17 cellular contexts compared by ENCODE assay signal in genomic region chr14:92964124-92965109, GRCh38. TPM values are rescaled to one million over a fixed set of nuclear protein-coding genes. Genes with fewer than 3 reads are reported as not detected.
DNase-seq lines count a peak whose midpoint lies in the region; ATAC-seq and TF ChIP-seq lines count a peak whose summit lies in the region.
"Had no signal": no experiment of that assay in that cellular context is flagged by ENCODE, and none has a peak within 500 bp of the region (broad histone marks: within the 10 kb centered on the region; RNA-seq: fewer than 3 reads in every experiment).

No MANE protein-coding gene starts in this region.

- H3K36me3 Mint-ChIP-seq in activated T-cell treated with anti-CD3 and anti-CD28 coated beads, Interleukin-2, amount 50 U/mL, for 24 hours (ENCODE audit: low read depth), result peaks cover 20% of the 10 kb centered on the region
- peaks cover 2% of the 10 kb centered on the region for H3K36me3 Mint-ChIP-seq in activated T-cell treated with anti-CD3 and anti-CD28 coated beads, Interleukin-2, amount 50 U/mL, for 4 hours (ENCODE audit: insufficient read depth)

- no peak for ATAC-seq in activated T-cell treated with anti-CD3 and anti-CD28 coated beads, Interleukin-2, amount 50 U/mL, for 4 hours
- ATAC-seq in gastroesophageal sphincter (peak; percentile 5), aorta (ENCODE audit: low FRiP score) (peak; percentile 21), GM18519 (IDR thresholded peaks at IDR 0.05; ENCODE audit: low FRiP score, unreplicated experiment) (no peak), foreskin keratinocyte (no peak)
- ATAC-seq: activated CD8-positive, alpha-beta memory T cell treated with anti-CD3 and anti-CD28 coated beads, Interleukin-2, amount 10 ng/mL, durations not matched to agents 7 days and 5 days; stimulated activated naive B cell treated with anti-CD40 and anti-IgM and Interleukin-4, amounts not matched to agents 10 μg/mL and 1 μg/mL and 100 μg/mL, for 72 hours had no signal

- no peak for TF ChIP-seq POLR2A in gastroesophageal sphincter (IDR thresholded peaks at IDR 0.05)

- peaks cover 12 to 48% (median 15%) of the 10 kb centered on the region in 3 donors for H3K4me1 ChIP-seq in gastroesophageal sphincter
- no peaks in the 10 kb centered on the region for H3K4me1 ChIP-seq in aorta (ENCODE audit: control insufficient read depth in 1 of 2, insufficient read depth in 2 of 2, low read length in 2 of 2)
- peaks cover 7% of the 10 kb centered on the region for H3K4me1 ChIP-seq in foreskin keratinocyte
- H3K4me1 ChIP-seq: Caco-2 had no signal

- H3K4me3 ChIP-seq in gastroesophageal sphincter, result no peak overlapping the region
- H3K4me3 ChIP-seq in aorta (ENCODE audit: low read length in 2 of 2), result no peak overlapping the region

- no peak for DNase-seq in activated T-cell treated with anti-CD3 and anti-CD28 coated beads, Interleukin-2, amount 50 U/mL, for 24 hours
- no peak for DNase-seq in activated T-cell treated with anti-CD3 and anti-CD28 coated beads, Interleukin-2, amount 50 U/mL, for 4 hours
- DNase-seq in mucosa of gallbladder (ENCODE audit: low spot score), result peak; percentile 42
- peak; percentile 31 to 40 for DNase-seq in aorta
- no peak for DNase-seq in foreskin keratinocyte
- no peak for DNase-seq in KG1 (lab: John Stamatoyannopoulos, UW)
- DNase-seq: activated CD8-positive, alpha-beta memory T cell treated with anti-CD3 and anti-CD28 coated beads, Interleukin-2, amount 10 ng/mL, durations not matched to agents 7 days and 5 days; Caco-2; GF-D8; HCEC 1CT; NCI-H2029 treated with DMSO at 0.1 percent for 48 hours; stimulated activated CD4-positive, alpha-beta T cell treated with anti-CD3 and anti-CD28 coated beads, Interleukin-4, amount 100 ng/mL, for 24 hours; stimulated activated naive B cell treated with anti-CD40 and anti-IgM and Interleukin-4, amounts not matched to agents 10 μg/mL and 1 μg/mL and 100 μg/mL, for 72 hours had no signal

- no peak overlapping the region for H3K4me3 Mint-ChIP-seq in activated T-cell treated with anti-CD3 and anti-CD28 coated beads, Interleukin-2, amount 50 U/mL, for 24 hours
- H3K4me3 Mint-ChIP-seq in activated T-cell treated with anti-CD3 and anti-CD28 coated beads, Interleukin-2, amount 50 U/mL, for 4 hours, result no peak overlapping the region
- H3K4me3 Mint-ChIP-seq: activated CD8-positive, alpha-beta memory T cell treated with anti-CD3 and anti-CD28 coated beads, Interleukin-2, amount 10 ng/mL, durations not matched to agents 7 days and 5 days; stimulated activated naive B cell treated with anti-CD40 and anti-IgM and Interleukin-4, amounts not matched to agents 10 μg/mL and 1 μg/mL and 100 μg/mL, for 72 hours had no signal

- peak overlapping the region; percentile 61 for H3K27ac Mint-ChIP-seq in activated T-cell treated with anti-CD3 and anti-CD28 coated beads, Interleukin-2, amount 50 U/mL, for 24 hours
- H3K27ac Mint-ChIP-seq: activated CD8-positive, alpha-beta memory T cell treated with anti-CD3 and anti-CD28 coated beads, Interleukin-2, amount 10 ng/mL, durations not matched to agents 7 days and 5 days; dendritic cell treated with granulocyte-macrophage colony-stimulating factor and Interleukin-4, amounts not matched to agents 40 ng/mL and 50 ng/mL, for 4 days had no signal

- H3K9me3 Mint-ChIP-seq in activated T-cell treated with anti-CD3 and anti-CD28 coated beads, Interleukin-2, amount 50 U/mL, for 24 hours, result peaks cover 4% of the 10 kb centered on the region
- peaks cover 5% of the 10 kb centered on the region for H3K9me3 Mint-ChIP-seq in activated T-cell treated with anti-CD3 and anti-CD28 coated beads, Interleukin-2, amount 50 U/mL, for 4 hours
- H3K9me3 Mint-ChIP-seq: dendritic cell treated with granulocyte-macrophage colony-stimulating factor and Interleukin-4, amounts not matched to agents 40 ng/mL and 50 ng/mL, for 4 days had no signal

- H3K27ac ChIP-seq in gastroesophageal sphincter (peak overlapping the region; percentile 50 to 83 (median 82)), aorta (ENCODE audit: low read depth in 1 of 2, low read length in 2 of 2) (no peak overlapping the region), foreskin keratinocyte (no peak overlapping the region)

- TF ChIP-seq CTCF in gastroesophageal sphincter (IDR thresholded peaks at IDR 0.05), result no peak
- no peak for TF ChIP-seq CTCF in foreskin keratinocyte (conservative IDR thresholded peaks at IDR 0.05)

- no peak for TF ChIP-seq EP300 in gastroesophageal sphincter (IDR thresholded peaks at IDR 0.05)

- H3K9me3 ChIP-seq in gastroesophageal sphincter, result no peaks in the 10 kb centered on the region
- H3K9me3 ChIP-seq in aorta (ENCODE audit: control insufficient read depth, low read length), result no peaks in the 10 kb centered on the region
- H3K9me3 ChIP-seq: Caco-2 had no signal

- peaks cover 0 to 33% of the 10 kb centered on the region in 2 donors for H3K36me3 ChIP-seq in gastroesophageal sphincter
- no peaks in the 10 kb centered on the region for H3K36me3 ChIP-seq in aorta (ENCODE audit: control insufficient read depth in 1 of 2, insufficient read depth in 2 of 2, low read length in 1 of 2)

- 25 to 52% methylated on average over 3 of the region's 12 CpGs for whole genome bisulfite sequencing in gastroesophageal sphincter (ENCODE audit: low coverage in 1 of 2), 2 donors
- 59 to 62% methylated on average over 12 of the region's 12 CpGs for WGBS in aorta, 2 donors

- peaks cover 14% of the 10 kb centered on the region for H3K4me1 Mint-ChIP-seq in activated T-cell treated with anti-CD3 and anti-CD28 coated beads, Interleukin-2, amount 50 U/mL, for 24 hours (ENCODE audit: low read depth)
- H3K4me1 Mint-ChIP-seq in activated T-cell treated with anti-CD3 and anti-CD28 coated beads, Interleukin-2, amount 50 U/mL, for 4 hours (ENCODE audit: low read depth), result peaks cover 2% of the 10 kb centered on the region
- H3K4me1 Mint-ChIP-seq: activated CD8-positive, alpha-beta memory T cell treated with anti-CD3 and anti-CD28 coated beads, Interleukin-2, amount 10 ng/mL, durations not matched to agents 7 days and 5 days had no signal

- H3K27me3 ChIP-seq in gastroesophageal sphincter, result no peaks in the 10 kb centered on the region
- H3K27me3 ChIP-seq in aorta (ENCODE audit: control insufficient read depth in 1 of 2, insufficient read depth in 2 of 2, low read length in 1 of 2), result no peaks in the 10 kb centered on the region
- H3K27me3 ChIP-seq in foreskin keratinocyte, result no peaks in the 10 kb centered on the region

- H3K27me3 Mint-ChIP-seq in activated T-cell treated with anti-CD3 and anti-CD28 coated beads, Interleukin-2, amount 50 U/mL, for 24 hours, result no peaks in the 10 kb centered on the region
- no peaks in the 10 kb centered on the region for H3K27me3 Mint-ChIP-seq in activated T-cell treated with anti-CD3 and anti-CD28 coated beads, Interleukin-2, amount 50 U/mL, for 4 hours (ENCODE audit: low read depth)
- H3K27me3 Mint-ChIP-seq: activated CD8-positive, alpha-beta memory T cell treated with anti-CD3 and anti-CD28 coated beads, Interleukin-2, amount 10 ng/mL, durations not matched to agents 7 days and 5 days; dendritic cell treated with granulocyte-macrophage colony-stimulating factor and Interleukin-4, amounts not matched to agents 40 ng/mL and 50 ng/mL, for 4 days; stimulated activated naive B cell treated with anti-CD40 and anti-IgM and Interleukin-4, amounts not matched to agents 10 μg/mL and 1 μg/mL and 100 μg/mL, for 72 hours had no signal

- intact Hi-C loops in aorta (cut with DNase I), result no loop called here

RNA-seq across cellular contexts. Expression of gene CHGA, which starts 41.5 kb away (rescaled TPM):
- under 1 TPM in 1 of 3 donors, not detected in 2; 0.18 TPM for total RNA-seq in activated T-cell treated with anti-CD3 and anti-CD28 coated beads, Interleukin-2, amount 50 U/mL, for 4 hours
- total RNA-seq in gastroesophageal sphincter, result 1 to 10 TPM in 3 of 4 donors, not detected in 1; 1.8 TPM
- total RNA-seq in mucosa of gallbladder, result 0.29 TPM
- total RNA-seq in aorta, result not detected
- polyA plus RNA-seq in aorta, result 1 to 10 TPM in 1 of 2 donors, under 1 TPM in 1; 0.13 to 4.8 TPM
- not detected in 2 replicates for total RNA-seq in foreskin keratinocyte
- polyA plus RNA-seq in foreskin keratinocyte, result not detected in 2 replicates
- total RNA-seq: A172; activated CD8-positive, alpha-beta memory T cell treated with anti-CD3 and anti-CD28 coated beads, Interleukin-2, amount 10 ng/mL, durations not matched to agents 7 days and 5 days; Caco-2 had no signal

Comparison
In these comparisons a context has a peak if more than half of its experiments do, and no peak if none do; other contexts are left out.
1. DNase-seq: peak in mucosa of gallbladder (single experiment) and aorta (2 of 2); none in activated T-cell treated with anti-CD3 and anti-CD28 coated beads, Interleukin-2, amount 50 U/mL, for 24 hours (single experiment), activated T-cell treated with anti-CD3 and anti-CD28 coated beads, Interleukin-2, amount 50 U/mL, for 4 hours (single experiment), foreskin keratinocyte (0 of 2) and KG1 (single experiment).
2. ATAC-seq: peak in gastroesophageal sphincter (single experiment) and aorta (single experiment); none in activated T-cell treated with anti-CD3 and anti-CD28 coated beads, Interleukin-2, amount 50 U/mL, for 4 hours (0 of 2), GM18519 (single experiment) and foreskin keratinocyte (single experiment).
3. H3K27ac ChIP-seq: peak in gastroesophageal sphincter (4 of 4); none in aorta (0 of 2) and foreskin keratinocyte (single experiment).